ENCODE assay signal across 16 cellular contexts in genomic region chr3:148951599-148952361, GRCh38. TPM values are rescaled to one million over a fixed set of nuclear protein-coding genes. Genes with fewer than 3 reads are reported as not detected.
DNase-seq lines count a peak whose midpoint lies in the region; ATAC-seq, FAIRE-seq and TF ChIP-seq lines count a peak whose summit lies in the region.
"Had no signal": no experiment of that assay in that cellular context is flagged by ENCODE, and none has a peak within 500 bp of the region (broad histone marks: within the 10 kb centered on the region; RNA-seq: fewer than 3 reads in every experiment).

No MANE protein-coding gene starts in this region.

- ATAC-seq in HepG2 (no peak), right lobe of liver (no peak), left lung (no peak)
- ATAC-seq: CD8-positive, alpha-beta T cell had no signal

- H3K9me3 Mint-ChIP-seq in progenitor cell of endocrine pancreas (ENCODE audit: low read depth) = no peaks in the 10 kb centered on the region
- H3K9me3 Mint-ChIP-seq: CD8-positive, alpha-beta T cell had no signal

- FAIRE-seq in HepG2 (lab: Jason Lieb, UNC) = no peak

- TF ChIP-seq EP300 in HepG2 (IDR thresholded peaks at IDR 0.05; ENCODE audit: low read depth in 2 of 2, low read length in 2 of 2) (no peak), HepG2 (CRISPR knock-in tag; IDR thresholded peaks at IDR 0.05; ENCODE audit: borderline replicate concordance) (no peak), sigmoid colon (IDR thresholded peaks at IDR 0.05) (peak; percentile 53 to 92 (median 80))

- no peak overlapping the region for H3K9ac ChIP-seq in HepG2 (ENCODE audit: insufficient read depth, low read depth, low read length)

- no peak overlapping the region for H3K27ac ChIP-seq in HepG2 (ENCODE audit: extremely low read length, insufficient read depth, low read length)
- H3K27ac ChIP-seq in right lobe of liver = no peak overlapping the region
- H3K27ac ChIP-seq in sigmoid colon = peak overlapping the region in 3 of 4 donors; percentile 79 to 92 (median 92)
- no peak overlapping the region for H3K27ac ChIP-seq in left lung

- H2AFZ ChIP-seq in HepG2 (ENCODE audit: low read length) = no peak overlapping the region

- WGBS in HepG2 (ENCODE audit: low lambda C conversion rate) = 4% methylated on average over 4 of the region's 4 CpGs
- WGBS in right lobe of liver (ENCODE audit: insufficient coverage, low coverage, low lambda C conversion rate, missing lambda C conversion rate) = 55% methylated on average over 4 of the region's 4 CpGs
- 66 to 67% methylated on average over 4 of the region's 4 CpGs for WGBS in sigmoid colon, 2 donors

- no peak overlapping the region for H3K4me2 ChIP-seq in HepG2 (ENCODE audit: low read depth, low read length)

- H3K36me3 Mint-ChIP-seq in progenitor cell of endocrine pancreas (ENCODE audit: insufficient read depth) = no peaks in the 10 kb centered on the region
- H3K36me3 Mint-ChIP-seq: CD8-positive, alpha-beta T cell had no signal

- POLR2A ChIA-PET in HepG2 (lab: Yijun Ruan, JAX) = no interaction called here

- intact Hi-C loops in HepG2 (cut with micrococcal nuclease; ENCODE audit: unreplicated experiment) (loop anchor here (10.0 kb wide), 3 partner anchors 83 to 523 kb away; partner anchors contain the start of genes HLTF and TM4SF4), right lobe of liver (cut with DNase I) (no loop called here), sigmoid colon (cut with DNase I) (loop anchor here (5.0 to 10.0 kb wide), 3 partner anchors 583 to 861 kb away; partner anchors contain the start of genes RNF13 and WWTR1), head of caudate nucleus (cut with DNase I) (loop anchor here (10.0 kb wide), 1 partner anchor 173 kb away; the partner anchor contains the start of gene HPS3), left lung (cut with DNase I) (loop anchor here in 1 of 2 donors (5.0 kb wide), 1 partner anchor 326 kb away; no protein-coding TSS in a partner anchor)

- H3K9me3 ChIP-seq in HepG2 (ENCODE audit: low read length) (no peaks in the 10 kb centered on the region), right lobe of liver (no peaks in the 10 kb centered on the region), sigmoid colon (no peaks in the 10 kb centered on the region), left lung (no peaks in the 10 kb centered on the region)
- H3K9me3 ChIP-seq: BE2C had no signal

- H3K27me3 Mint-ChIP-seq in progenitor cell of endocrine pancreas = no peaks in the 10 kb centered on the region

- H3K4me1 ChIP-seq in HepG2 (ENCODE audit: insufficient read depth, low read length) (peaks cover 22% of the 10 kb centered on the region), right lobe of liver (no peaks in the 10 kb centered on the region), sigmoid colon (peaks cover 0 to 83% (median 47%) of the 10 kb centered on the region in 4 donors), left lung (no peaks in the 10 kb centered on the region)
- H3K4me1 ChIP-seq: BE2C had no signal

- no peak overlapping the region for H3K4me3 Mint-ChIP-seq in progenitor cell of endocrine pancreas (ENCODE audit: low read depth)
- H3K4me3 Mint-ChIP-seq: CD8-positive, alpha-beta T cell had no signal

- in situ Hi-C loops in HepG2 (cut with HindIII; ENCODE audit: extremely low pct_ligation_motif_present, low pct_unique_long_range_greater_than_20kb) = loop anchor here (10.0 kb wide), 2 partner anchors 163 to 533 kb away; no protein-coding TSS in a partner anchor

- H3K4me3 ChIP-seq in HepG2 (replicated peaks in 1 of 3; ENCODE audit: insufficient read depth in 1 of 3, low read depth in 2 of 3, low read length in 3 of 3) = no peak overlapping the region
- no peak overlapping the region for H3K4me3 ChIP-seq in right lobe of liver
- H3K4me3 ChIP-seq in fibroblast of villous mesenchyme (ENCODE audit: low read depth, low read length) = no peak overlapping the region
- no peak overlapping the region for H3K4me3 ChIP-seq in sigmoid colon
- no peak overlapping the region for H3K4me3 ChIP-seq in left lung

- no TSS peak for BruUV-seq in HepG2 (replicated peaks; lab: Mats Ljungman, UMichigan)

- CTCF ChIA-PET in HepG2 (lab: Yijun Ruan, JAX; ENCODE audit: low intra/inter-chr PET ratio, low total read pairs) = no interaction called here

- peaks cover 10% of the 10 kb centered on the region for H3K4me1 Mint-ChIP-seq in progenitor cell of endocrine pancreas (ENCODE audit: low read depth)

- no peak for TF ChIP-seq CTCF in HepG2 (CRISPR knock-in tag; IDR thresholded peaks at IDR 0.05)
- TF ChIP-seq CTCF in right lobe of liver (IDR thresholded peaks at IDR 0.05) = no peak
- TF ChIP-seq CTCF in fibroblast of villous mesenchyme (IDR thresholded peaks at IDR 0.05; ENCODE audit: insufficient read depth, low read depth, low read length) = no peak
- TF ChIP-seq CTCF in sigmoid colon (IDR thresholded peaks at IDR 0.05) = no peak
- no peak for TF ChIP-seq CTCF in progenitor cell of endocrine pancreas (IDR thresholded peaks at IDR 0.05; ENCODE audit: unreplicated experiment)
- TF ChIP-seq CTCF in left lung (IDR thresholded peaks at IDR 0.05) = no peak

- H3K27ac Mint-ChIP-seq in progenitor cell of endocrine pancreas = no peak overlapping the region
- H3K27ac Mint-ChIP-seq: CD8-positive, alpha-beta T cell had no signal

- H4K20me1 ChIP-seq in HepG2 (ENCODE audit: insufficient read depth, low read length) = no peaks in the 10 kb centered on the region

- no peaks in the 10 kb centered on the region for H3K79me2 ChIP-seq in HepG2 (ENCODE audit: insufficient read depth, low read length)

- TF ChIP-seq RAD21 in HepG2 (CRISPR knock-in tag; IDR thresholded peaks at IDR 0.05) = no peak

- peaks cover 0 to 3% of the 10 kb centered on the region in 2 experiments; a peak in 1 of 5 replicates for H3K27me3 ChIP-seq in HepG2 (ENCODE audit: control insufficient read depth in 1 of 2, insufficient read depth in 2 of 2, low read length in 2 of 2)
- H3K27me3 ChIP-seq in right lobe of liver = no peaks in the 10 kb centered on the region
- no peaks in the 10 kb centered on the region for H3K27me3 ChIP-seq in sigmoid colon
- no peaks in the 10 kb centered on the region for H3K27me3 ChIP-seq in left lung
- H3K27me3 ChIP-seq: BE2C had no signal

- no peaks in the 10 kb centered on the region for H3K36me3 ChIP-seq in HepG2 (replicated peaks in 1 of 2; ENCODE audit: control insufficient read depth in 1 of 2, insufficient read depth in 2 of 2, low read length in 2 of 2)
- H3K36me3 ChIP-seq in right lobe of liver = no peaks in the 10 kb centered on the region
- H3K36me3 ChIP-seq in sigmoid colon = no peaks in the 10 kb centered on the region
- no peaks in the 10 kb centered on the region for H3K36me3 ChIP-seq in left lung
- H3K36me3 ChIP-seq: BE2C had no signal

- TF ChIP-seq POLR2A in HepG2 (IDR thresholded peaks at IDR 0.05; ENCODE audit: insufficient read depth in 1 of 2, low read depth in 2 of 2, low read length in 2 of 2) = no peak
- no peak for TF ChIP-seq POLR2A in right lobe of liver (IDR thresholded peaks at IDR 0.05)
- no peak for TF ChIP-seq POLR2A in sigmoid colon (IDR thresholded peaks at IDR 0.05)

- DNase-seq in HepG2 (ENCODE audit: low spot score) (no peak), right lobe of liver (no peak), fibroblast of villous mesenchyme (ENCODE audit: low read depth) (peak; percentile 64), sigmoid colon (no peak), head of caudate nucleus (no peak), progenitor cell of endocrine pancreas (ENCODE audit: low spot score, unreplicated experiment) (no peak), left lung (no peak), C1 segment of cervical spinal cord (lab: John Stamatoyannopoulos, UW) (no peak)
- DNase-seq: 8988T; BE2C; CD8-positive, alpha-beta T cell; HCEC 1CT; NCI-H1417 treated with DMSO at 0.1 percent for 48 hours; NCI-H1930; NCI-H2171; NCI-H446 had no signal

TF ChIP-seq in HepG2, 621 proteins besides CTCF, POLR2A, EP300 and RAD21 (continues in another document):
- peak; percentile 90; the same call in 1 of the 2 replicates for TF ChIP-seq ZNF12 (CRISPR knock-in tag; IDR thresholded peaks at IDR 0.05)

RNA-seq across cellular contexts. Expression of gene GYG1, which starts 39.6 kb away (rescaled TPM):
- 28.1 and 52.1 TPM in 2 replicates for total RNA-seq in HepG2 (2016; rRNA removed; fragmentation: Illumina TruSeq; extraction: Trizol)
- total RNA-seq in HepG2 (2016; cell fraction: cytosol; rRNA removed; fragmentation: Illumina TruSeq; extraction: Trizol; ENCODE audit: low read depth) = 29.8 and 30.1 TPM in 2 replicates
- total RNA-seq in HepG2 (2016; cell fraction: insoluble cytoplasmic fraction; rRNA removed; fragmentation: Illumina TruSeq; extraction: Trizol) = 29.9 and 49.6 TPM in 2 replicates
- total RNA-seq in HepG2 (2016; cell fraction: membrane; rRNA removed; fragmentation: Illumina TruSeq; extraction: Trizol) = 48.6 and 49.9 TPM in 2 replicates
- 19.3 and 23.2 TPM in 2 replicates for total RNA-seq in HepG2 (2016; cell fraction: nucleus; rRNA removed; fragmentation: Illumina TruSeq; extraction: Trizol)
- polyA plus RNA-seq in HepG2 (2011; rRNA removed) = 12.6 and 15.7 TPM in 2 replicates
- 12.4 and 14.4 TPM in 2 replicates for polyA plus RNA-seq in HepG2 (2011; cell fraction: cytosol; rRNA removed)
- polyA plus RNA-seq in HepG2 (2011; cell fraction: nucleus; rRNA removed) = 6.8 and 22.5 TPM in 2 replicates
- polyA plus RNA-seq in HepG2 (2012) = 25.0 and 29.0 TPM in 2 replicates
- 37.1 and 42.6 TPM in 2 replicates for polyA plus RNA-seq in HepG2 (2016; cell fraction: cytosol; fragmentation: Illumina TruSeq; extraction: Trizol; ENCODE audit: low read depth)
- 61.5 and 63.2 TPM in 2 replicates for polyA plus RNA-seq in HepG2 (2016; cell fraction: insoluble cytoplasmic fraction; fragmentation: Illumina TruSeq; extraction: Trizol; ENCODE audit: low read depth)
- polyA plus RNA-seq in HepG2 (2016; cell fraction: membrane; fragmentation: Illumina TruSeq; extraction: Trizol; ENCODE audit: low read depth) = 44.2 and 46.2 TPM in 2 replicates
- 28.3 and 28.8 TPM in 2 replicates for polyA plus RNA-seq in HepG2 (2016; cell fraction: nucleus; fragmentation: Illumina TruSeq; extraction: Trizol; ENCODE audit: insufficient read depth, low read depth)
- polyA minus RNA-seq in HepG2 (2011; rRNA and poly(A)+ RNA removed; ENCODE audit: low replicate concordance) = 20.7 and 24.7 TPM in 2 replicates
- polyA minus RNA-seq in HepG2 (2011; cell fraction: cytosol; rRNA and poly(A)+ RNA removed) = 20.1 and 21.1 TPM in 2 replicates
- polyA minus RNA-seq in HepG2 (2011; cell fraction: nucleus; rRNA and poly(A)+ RNA removed) = 16.4 and 23.9 TPM in 2 replicates
- total RNA-seq in right lobe of liver = 10 to 100 TPM in 3 of 6 experiments, 1 to 10 TPM in 3; 6.6 to 16.3 (median 10.3) TPM
- 33.2 and 43.6 TPM in 2 replicates for total RNA-seq in fibroblast of villous mesenchyme
- 100 to 1,000 TPM; 142 to 213 (median 186) TPM for total RNA-seq in sigmoid colon
- polyA plus RNA-seq in sigmoid colon = 10 to 100 TPM; 31.8 to 36.0 (median 34.7) TPM
- total RNA-seq in progenitor cell of endocrine pancreas = 26.0 and 27.3 TPM in 2 replicates
- total RNA-seq in left lung = 10 to 100 TPM; 43.9 to 67.9 TPM

Comparison
In these comparisons a context has a peak if more than half of its experiments do, and no peak if none do; other contexts are left out.
1. intact Hi-C loops: an anchor here in HepG2 (10.0 kb wide), sigmoid colon (5.0 to 10.0 kb wide) and head of caudate nucleus (10.0 kb wide); none called in right lobe of liver.
2. H3K27ac ChIP-seq: peak in sigmoid colon (3 of 4); none in HepG2 (single experiment), right lobe of liver (0 of 3) and left lung (0 of 2).